In the genomic region with DNA sequence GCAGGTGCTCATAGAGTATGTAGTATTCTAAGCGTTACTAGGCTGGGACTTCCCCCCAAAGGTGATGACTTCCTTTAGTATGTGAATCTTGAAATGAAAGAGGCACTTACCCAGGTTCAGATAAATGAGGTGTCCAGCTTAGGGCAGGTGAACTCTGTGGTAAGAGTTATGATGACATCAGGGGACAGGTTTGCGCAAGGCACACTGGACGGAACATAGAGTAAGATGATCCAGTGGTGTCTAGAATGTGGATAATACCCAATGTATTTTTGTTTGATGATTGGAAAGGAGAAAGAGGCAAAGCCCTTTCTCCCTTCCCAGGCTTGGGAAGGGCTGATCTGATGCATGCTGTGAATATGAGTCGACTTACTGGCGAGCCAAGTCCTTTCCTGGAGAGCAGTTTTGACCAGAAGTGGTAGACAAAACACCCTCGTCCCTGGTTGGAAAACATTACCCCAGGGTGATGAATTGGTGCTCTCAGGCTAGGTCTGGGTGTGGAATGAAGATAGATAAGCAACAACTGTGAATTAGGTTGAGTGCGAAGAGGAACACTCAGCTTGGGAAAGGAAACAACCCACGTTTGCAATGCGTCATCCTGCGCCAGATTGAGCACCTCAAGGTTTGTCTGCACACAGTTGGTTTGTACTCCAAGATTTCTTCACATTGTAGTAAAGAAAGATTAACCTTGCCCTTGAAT, we compare ENCODE assay signal across 11 cellular contexts.
DNase-seq lines count a peak whose midpoint lies in the region; ATAC-seq and TF ChIP-seq lines count a peak whose summit lies in the region.
"Had no signal": no experiment of that assay in that cellular context is flagged by ENCODE, and none has a peak within 500 bp of the region (broad histone marks: within the 10 kb centered on the region; RNA-seq: fewer than 3 reads in every experiment).

No MANE protein-coding gene starts in this region.

- intact Hi-C loops in activated CD4-positive, alpha-beta T cell treated with anti-CD3 and anti-CD28 coated beads for 36 hours (cut with DNase I, micrococcal nuclease), result loop anchor here in 1 of 2 experiments (5.0 kb wide), 1 partner anchor 282 kb away; no protein-coding TSS in a partner anchor
- intact Hi-C loops in adrenal gland (cut with DNase I), result loop anchor here in 1 of 2 donors (10.0 kb wide), 1 partner anchor 289 kb away; the partner anchor contains the start of gene FNDC3B
- intact Hi-C loops in right cardiac atrium (cut with DNase I), result no loop called here

- POLR2A ChIA-PET in activated CD4-positive, alpha-beta T cell treated with anti-CD3 and anti-CD28 coated beads for 36 hours (lab: Charles Lee), result no interaction called here

- H3K4me1 Mint-ChIP-seq in activated CD4-positive, alpha-beta T cell treated with anti-CD3 and anti-CD28 coated beads for 36 hours, result peaks cover 11% of the 10 kb centered on the region
- H3K4me1 Mint-ChIP-seq: activated B cell treated with CpG ODN at 0.5 μM for 24 hours had no signal

- no peak for TF ChIP-seq CTCF in adrenal gland (IDR thresholded peaks at IDR 0.05)

- H3K4me3 Mint-ChIP-seq in activated CD4-positive, alpha-beta T cell treated with anti-CD3 and anti-CD28 coated beads for 36 hours, result no peak overlapping the region
- H3K4me3 Mint-ChIP-seq: activated B cell treated with CpG ODN at 0.5 μM for 24 hours, memory B cell had no signal

- H3K36me3 Mint-ChIP-seq in activated CD4-positive, alpha-beta T cell treated with anti-CD3 and anti-CD28 coated beads for 36 hours (ENCODE audit: low read depth), result peaks cover 6% of the 10 kb centered on the region
- H3K36me3 Mint-ChIP-seq: memory B cell had no signal

- H3K9me3 ChIP-seq in adrenal gland (replicated peaks in 1 of 3), result no peaks in the 10 kb centered on the region
- no peaks in the 10 kb centered on the region for H3K9me3 ChIP-seq in right cardiac atrium (ENCODE audit: control insufficient read depth, low read length)

- H3K36me3 ChIP-seq in adrenal gland (replicated peaks in 1 of 2), result peaks cover 0 to 12% of the 10 kb centered on the region in 2 donors

- peak; percentile 92 for ATAC-seq in activated CD4-positive, alpha-beta T cell treated with anti-CD3 and anti-CD28 coated beads for 36 hours
- ATAC-seq in right cardiac atrium (peak; percentile 55 to 84), GM21381 (IDR thresholded peaks at IDR 0.05; ENCODE audit: unreplicated experiment) (no peak), HG03378 (IDR thresholded peaks at IDR 0.05; ENCODE audit: unreplicated experiment) (no peak)

- H3K4me1 ChIP-seq in adrenal gland (replicated peaks in 1 of 2) (peaks cover 21 to 32% of the 10 kb centered on the region in 2 donors), right cardiac atrium (ENCODE audit: control insufficient read depth, insufficient read depth, low read length) (peaks cover 6% of the 10 kb centered on the region)

- CTCF ChIA-PET in activated CD4-positive, alpha-beta T cell treated with anti-CD3 and anti-CD28 coated beads for 36 hours (lab: Charles Lee), result interaction anchor here (0.7 to 2.7 kb wide), 2 partner anchors 8 to 277 kb away, joined by 3 to 16 read pairs; no protein-coding TSS in a partner anchor

- peak; percentile 59 for DNase-seq in activated CD4-positive, alpha-beta T cell treated with anti-CD3 and anti-CD28 coated beads for 36 hours
- DNase-seq in activated CD4-positive, alpha-beta T cell treated with anti-CD3 and anti-CD28 coated beads for 4 hours, result no peak
- peak in 6 of 7 donors; percentile 65 to 87 (median 70) for DNase-seq in adrenal gland
- no peak for DNase-seq in right cardiac atrium
- DNase-seq in stimulated activated CD4-positive, alpha-beta T cell treated with anti-CD3 and anti-CD28 coated beads, TNF-alpha, amount 100 ng/mL, for 48 hours (ENCODE audit: low read depth in 3 of 3), result peak in 2 of 3 donors; percentile 8 to 25
- DNase-seq in C1 segment of cervical spinal cord (lab: John Stamatoyannopoulos, UW), result no peak
- DNase-seq: activated B cell treated with CpG ODN at 0.5 μM for 24 hours had no signal

- 55 to 67% (median 62%) methylated on average over 10 of the region's 10 CpGs for WGBS in adrenal gland, 4 donors
- 59% methylated on average over 10 of the region's 10 CpGs for WGBS in right cardiac atrium

- peak overlapping the region; percentile 59 for H3K27ac Mint-ChIP-seq in activated CD4-positive, alpha-beta T cell treated with anti-CD3 and anti-CD28 coated beads for 36 hours
- H3K27ac Mint-ChIP-seq: activated B cell treated with CpG ODN at 0.5 μM for 24 hours, memory B cell had no signal

- no peaks in the 10 kb centered on the region for H3K27me3 Mint-ChIP-seq in activated CD4-positive, alpha-beta T cell treated with anti-CD3 and anti-CD28 coated beads for 36 hours
- H3K27me3 Mint-ChIP-seq: activated B cell treated with CpG ODN at 0.5 μM for 24 hours, memory B cell had no signal

- H3K4me3 ChIP-seq in adrenal gland, result no peak overlapping the region
- H3K4me3 ChIP-seq in right cardiac atrium (ENCODE audit: low read length), result no peak overlapping the region
- H3K4me3 ChIP-seq: coronary artery had no signal

- H3K27ac ChIP-seq in adrenal gland, result peak overlapping the region; percentile 12 to 80 (median 65)
- H3K27ac ChIP-seq in right cardiac atrium (ENCODE audit: low read length), result peak overlapping the region; percentile 74

- H3K27me3 ChIP-seq in adrenal gland (no peaks in the 10 kb centered on the region), right cardiac atrium (ENCODE audit: control insufficient read depth, insufficient read depth) (no peaks in the 10 kb centered on the region)

- TF ChIP-seq POLR2A in adrenal gland (IDR thresholded peaks at IDR 0.05), result no peak

- H3K9me3 Mint-ChIP-seq in activated CD4-positive, alpha-beta T cell treated with anti-CD3 and anti-CD28 coated beads for 36 hours (ENCODE audit: low read depth), result no peaks in the 10 kb centered on the region
- H3K9me3 Mint-ChIP-seq: activated B cell treated with CpG ODN at 0.5 μM for 24 hours, memory B cell had no signal

Comparison
In these comparisons a context has a peak if more than half of its experiments do, and no peak if none do; other contexts are left out.
1. DNase-seq: peak in activated CD4-positive, alpha-beta T cell treated with anti-CD3 and anti-CD28 coated beads for 36 hours (single experiment), adrenal gland (6 of 7) and stimulated activated CD4-positive, alpha-beta T cell treated with anti-CD3 and anti-CD28 coated beads, TNF-alpha, amount 100 ng/mL, for 48 hours (2 of 3); none in activated CD4-positive, alpha-beta T cell treated with anti-CD3 and anti-CD28 coated beads for 4 hours (0 of 2), right cardiac atrium (0 of 3) and C1 segment of cervical spinal cord (0 of 14).
2. ATAC-seq: peak in activated CD4-positive, alpha-beta T cell treated with anti-CD3 and anti-CD28 coated beads for 36 hours (single experiment) and right cardiac atrium (2 of 2); none in GM21381 (single experiment) and HG03378 (single experiment).